24 cellular contexts compared by ENCODE assay signal in genomic region chr13:40537146-40537895, GRCh38.
DNase-seq lines count a peak whose midpoint lies in the region; ATAC-seq, FAIRE-seq and TF ChIP-seq lines count a peak whose summit lies in the region.
"Had no signal": no experiment of that assay in that cellular context is flagged by ENCODE, and none has a peak within 500 bp of the region (broad histone marks: within the 10 kb centered on the region; RNA-seq: fewer than 3 reads in every experiment).

No MANE protein-coding gene starts in this region.

- no peak for FAIRE-seq in GM12878 (lab: Jason Lieb, UNC)

- no peaks in the 10 kb centered on the region for H3K9me3 ChIP-seq in GM12878 (replicated peaks; ENCODE audit: control insufficient read depth, insufficient read depth, low read length)
- no peaks in the 10 kb centered on the region for H3K9me3 ChIP-seq in liver (ENCODE audit: control insufficient read depth in 4 of 4, low read length in 3 of 4)
- H3K9me3 ChIP-seq in suprapubic skin = no peaks in the 10 kb centered on the region
- H3K9me3 ChIP-seq: neutrophil, right atrium auricular region, upper lobe of left lung had no signal

- H3K4me3 Mint-ChIP-seq in activated CD4-positive, alpha-beta T cell treated with anti-CD3 and anti-CD28 coated beads, Interleukin-2, amount 10 ng/mL, durations not matched to agents 7 days and 5 days = no peak overlapping the region
- H3K4me3 Mint-ChIP-seq: activated CD8-positive, alpha-beta memory T cell treated with anti-CD3 and anti-CD28 coated beads, Interleukin-2, amount 10 ng/mL, durations not matched to agents 7 days and 5 days; T-helper 2 cell treated with Interferon-gamma antibody and Interleukin-4, amounts not matched to agents 5 μg/mL and 100 μg/mL, for 36 hours had no signal

- peak overlapping the region; percentile 64 for H3K27ac Mint-ChIP-seq in activated CD4-positive, alpha-beta T cell treated with anti-CD3 and anti-CD28 coated beads, Interleukin-2, amount 10 ng/mL, durations not matched to agents 7 days and 5 days
- H3K27ac Mint-ChIP-seq: activated CD8-positive, alpha-beta memory T cell treated with anti-CD3 and anti-CD28 coated beads, Interleukin-2, amount 10 ng/mL, durations not matched to agents 7 days and 5 days; T-helper 2 cell treated with Interferon-gamma antibody and Interleukin-4, amounts not matched to agents 5 μg/mL and 100 μg/mL, for 36 hours had no signal

- no peak for DNase-seq in activated CD4-positive, alpha-beta T cell treated with anti-CD3 and anti-CD28 coated beads, Interleukin-2, amount 10 ng/mL, durations not matched to agents 7 days and 5 days
- DNase-seq in activated CD4-positive, alpha-beta T cell treated with anti-CD3 and anti-CD28 coated beads for 4 hours = no peak
- DNase-seq in GM12878 (ENCODE audit: low read depth, low spot score) = no peak
- DNase-seq in suprapubic skin (ENCODE audit: low spot score in 2 of 2) = no peak
- no peak for DNase-seq in NCI-H2107 (lab: John Stamatoyannopoulos, UW)
- DNase-seq in SW480 (ENCODE audit: low spot score) = no peak
- no peak for DNase-seq in activated CD4-positive, CD25-positive, alpha-beta regulatory T cell (lab: John Stamatoyannopoulos, UW)
- DNase-seq: activated CD8-positive, alpha-beta memory T cell treated with anti-CD3 and anti-CD28 coated beads, Interleukin-2, amount 10 ng/mL, durations not matched to agents 7 days and 5 days; activated gamma-delta T cell; amygdala; effector memory CD4-positive, alpha-beta T cell; hypothalamus; NCI-H1092 treated with DMSO at 0.1 percent for 48 hours; NCI-H774; stimulated activated naive CD4-positive, alpha-beta T cell treated with Interleukin-2 at 50 U/mL for 16 hours; upper lobe of left lung had no signal

- no peaks in the 10 kb centered on the region for H3K79me2 ChIP-seq in GM12878 (ENCODE audit: control insufficient read depth, insufficient read depth, low read length)

- no peak overlapping the region for H3K4me3 ChIP-seq in GM12878
- no peak overlapping the region for H3K4me3 ChIP-seq in liver (ENCODE audit: low read depth in 1 of 3, low read length in 3 of 3)
- H3K4me3 ChIP-seq in suprapubic skin = no peak overlapping the region
- H3K4me3 ChIP-seq: PC-9, right atrium auricular region, upper lobe of left lung had no signal

- SMC1A ChIA-PET in GM12878 (lab: Charles Lee; ENCODE audit: uncharacterized antibody, unreplicated experiment) = interaction anchor here (1.5 kb wide), 2 partner anchors 11 to 28 kb away, joined by 3 read pairs; no protein-coding TSS in a partner anchor

- H3K36me3 ChIP-seq in GM12878 (ENCODE audit: control insufficient read depth in 2 of 2, insufficient read depth in 2 of 2, low read length in 1 of 2) = no peaks in the 10 kb centered on the region
- no peaks in the 10 kb centered on the region for H3K36me3 ChIP-seq in liver (ENCODE audit: control insufficient read depth in 4 of 4, insufficient read depth in 3 of 4, low read depth in 1 of 4, low read length in 3 of 4)
- H3K36me3 ChIP-seq in suprapubic skin = no peaks in the 10 kb centered on the region
- H3K36me3 ChIP-seq: neutrophil, right atrium auricular region, upper lobe of left lung had no signal

- H3K9ac ChIP-seq in GM12878 (ENCODE audit: control insufficient read depth, insufficient read depth, low read length) = no peak overlapping the region
- H3K9ac ChIP-seq in liver (ENCODE audit: low read depth in 1 of 2, low read length in 2 of 2) = no peak overlapping the region

- H3K27me3 ChIP-seq in GM12878 (replicated peaks in 1 of 2; ENCODE audit: control insufficient read depth in 2 of 2, insufficient read depth in 2 of 2, low read length in 1 of 2) (no peaks in the 10 kb centered on the region), liver (ENCODE audit: control insufficient read depth in 4 of 4, insufficient read depth in 4 of 4, low read length in 3 of 4) (no peaks in the 10 kb centered on the region), suprapubic skin (no peaks in the 10 kb centered on the region)
- H3K27me3 ChIP-seq: neutrophil, right atrium auricular region, upper lobe of left lung had no signal

- TF ChIP-seq EP300 in GM12878 (IDR thresholded peaks at IDR 0.05; ENCODE audit: borderline replicate concordance in 1 of 2, control insufficient read depth in 1 of 2, low read depth in 2 of 2, low read length in 2 of 2) (no peak), suprapubic skin (IDR thresholded peaks at IDR 0.05) (no peak)

- no peaks in the 10 kb centered on the region for H3K4me1 ChIP-seq in GM12878 (ENCODE audit: control insufficient read depth, insufficient read depth, low read length)
- H3K4me1 ChIP-seq in liver (ENCODE audit: control insufficient read depth in 4 of 4, insufficient read depth in 4 of 4, low read length in 3 of 4) = peaks cover 0 to 26% (median 5%) of the 10 kb centered on the region in 4 donors
- peaks cover 22% of the 10 kb centered on the region for H3K4me1 ChIP-seq in suprapubic skin

- no peak overlapping the region for H2AFZ ChIP-seq in GM12878 (ENCODE audit: control insufficient read depth, low read depth, low read length)
- H2AFZ ChIP-seq: PC-9 had no signal

- 67% methylated on average over 13 of the region's 13 CpGs for WGBS in GM12878 (ENCODE audit: insufficient coverage, insufficient replicate concordance, low lambda C conversion rate, missing lambda C conversion rate)
- 91% methylated on average over 13 of the region's 13 CpGs for WGBS in liver
- 65% methylated on average over 13 of the region's 13 CpGs for WGBS in suprapubic skin

- peak; percentile 23; the same call in 2 of the 3 replicates for ATAC-seq in GM12878
- ATAC-seq: activated CD4-positive, CD25-positive, alpha-beta regulatory T cell treated with anti-CD3 and anti-CD28 coated beads, Interleukin-2, amount 50 U/mL, for 24 hours; activated CD8-positive, alpha-beta memory T cell treated with anti-CD3 and anti-CD28 coated beads, Interleukin-2, amount 10 ng/mL, durations not matched to agents 7 days and 5 days; HCT116 had no signal

- RAD21 ChIA-PET in GM12878 (lab: Charles Lee; ENCODE audit: unreplicated experiment) = interaction anchor here (0.6 kb wide), 1 partner anchor 293 kb away, joined by 3 read pairs; no protein-coding TSS in a partner anchor

- TF ChIP-seq POLR2A in GM12878 (IDR thresholded peaks at IDR 0.05; ENCODE audit: low read depth, low read length) (no peak), suprapubic skin (IDR thresholded peaks at IDR 0.05) (no peak)

- H3K27ac ChIP-seq in GM12878 (ENCODE audit: control insufficient read depth, insufficient read depth) = no peak overlapping the region
- peak overlapping the region; percentile 48 to 50 for H3K27ac ChIP-seq in liver (ENCODE audit: low read depth in 1 of 2, low read length in 2 of 2)
- peak overlapping the region; percentile 59 for H3K27ac ChIP-seq in suprapubic skin
- H3K27ac ChIP-seq: C4-2B, neutrophil, PC-9, right atrium auricular region, upper lobe of left lung had no signal

- no peaks in the 10 kb centered on the region for H3K27me3 Mint-ChIP-seq in activated CD4-positive, alpha-beta T cell treated with anti-CD3 and anti-CD28 coated beads, Interleukin-2, amount 10 ng/mL, durations not matched to agents 7 days and 5 days
- H3K27me3 Mint-ChIP-seq: activated CD8-positive, alpha-beta memory T cell treated with anti-CD3 and anti-CD28 coated beads, Interleukin-2, amount 10 ng/mL, durations not matched to agents 7 days and 5 days had no signal

- H3K9me3 Mint-ChIP-seq in activated CD4-positive, alpha-beta T cell treated with anti-CD3 and anti-CD28 coated beads, Interleukin-2, amount 10 ng/mL, durations not matched to agents 7 days and 5 days = no peaks in the 10 kb centered on the region
- H3K9me3 Mint-ChIP-seq: T-helper 2 cell treated with Interferon-gamma antibody and Interleukin-4, amounts not matched to agents 5 μg/mL and 100 μg/mL, for 36 hours had no signal

- POLR2A ChIA-PET in activated CD4-positive, alpha-beta T cell treated with anti-CD3 and anti-CD28 coated beads, Interleukin-2, amount 10 ng/mL, durations not matched to agents 7 days and 5 days (lab: Charles Lee) = no interaction called here
- POLR2A ChIA-PET in GM12878 (lab: Charles Lee) = no interaction called here

- TF ChIP-seq RAD21 in GM12878 (IDR thresholded peaks at IDR 0.05; ENCODE audit: insufficient read depth, low read depth, low read length) (no peak), liver (IDR thresholded peaks at IDR 0.05) (no peak)

- peaks cover under 1% of the 10 kb centered on the region for H3K36me3 Mint-ChIP-seq in activated CD4-positive, alpha-beta T cell treated with anti-CD3 and anti-CD28 coated beads, Interleukin-2, amount 10 ng/mL, durations not matched to agents 7 days and 5 days (ENCODE audit: low read depth)
- H3K36me3 Mint-ChIP-seq: activated CD8-positive, alpha-beta memory T cell treated with anti-CD3 and anti-CD28 coated beads, Interleukin-2, amount 10 ng/mL, durations not matched to agents 7 days and 5 days had no signal

- CTCF ChIA-PET in activated CD4-positive, alpha-beta T cell treated with anti-CD3 and anti-CD28 coated beads, Interleukin-2, amount 10 ng/mL, durations not matched to agents 7 days and 5 days (lab: Charles Lee) = interaction anchor here (1.3 to 1.5 kb wide), 2 partner anchors 10 to 11 kb away, joined by 3 to 4 read pairs; no protein-coding TSS in a partner anchor
- CTCF ChIA-PET in GM12878 (lab: Yijun Ruan, JAX) = interaction anchor here (1.3 kb wide), 1 partner anchor 51 kb away, joined by 3 read pairs; no protein-coding TSS in a partner anchor

- no peak overlapping the region for H3K4me2 ChIP-seq in GM12878 (ENCODE audit: control insufficient read depth, insufficient read depth)
- H3K4me2 ChIP-seq: PC-9 had no signal

- in situ Hi-C loops in GM12878 (cut with MboI) = no loop called here

- intact Hi-C loops in GM12878 (cut with micrococcal nuclease; ENCODE audit: unreplicated experiment) = no loop called here

- no TSS peak for BruUV-seq in GM12878 (replicated peaks; lab: Mats Ljungman, UMichigan)

- peaks cover 2% of the 10 kb centered on the region for H3K4me1 Mint-ChIP-seq in activated CD4-positive, alpha-beta T cell treated with anti-CD3 and anti-CD28 coated beads, Interleukin-2, amount 10 ng/mL, durations not matched to agents 7 days and 5 days

- TF ChIP-seq CTCF in GM12878 (IDR thresholded peaks at IDR 0.05 in 2 of 3, conservative IDR thresholded peaks at IDR 0.05 in 1 of 3; ENCODE audit: control insufficient read depth in 2 of 3, extremely low read depth in 1 of 3, insufficient read depth in 1 of 3, low read depth in 3 of 3, low read length in 3 of 3) = no peak
- TF ChIP-seq CTCF in liver (IDR thresholded peaks at IDR 0.05; ENCODE audit: low read depth, low read length, missing input control) = no peak
- no peak for TF ChIP-seq CTCF in suprapubic skin (IDR thresholded peaks at IDR 0.05)

- H4K20me1 ChIP-seq in GM12878 (ENCODE audit: control insufficient read depth, insufficient read depth) = no peaks in the 10 kb centered on the region

TF ChIP-seq in GM12878, 131 proteins besides CTCF, POLR2A, EP300 and RAD21 (continues in another document):
- TF ChIP-seq SMARCA5 (IDR thresholded peaks at IDR 0.05) = no peak
- no peak for TF ChIP-seq PAX8 (IDR thresholded peaks at IDR 0.05)
- no peak for TF ChIP-seq IKZF2 (IDR thresholded peaks at IDR 0.05)
- TF ChIP-seq SUZ12 (IDR thresholded peaks at IDR 0.05; ENCODE audit: unreplicated experiment) = no peak

TF ChIP-seq in liver, 16 proteins besides CTCF, POLR2A, EP300 and RAD21 (continues in another document):
- no peak for TF ChIP-seq NR2F2 (IDR thresholded peaks at IDR 0.05)
- no peak for TF ChIP-seq HNF4A (conservative IDR thresholded peaks at IDR 0.05)
